14 cellular contexts compared by ENCODE assay signal in genomic region chr1:192581131-192581927, GRCh38. TPM values are rescaled to one million over a fixed set of nuclear protein-coding genes. Genes with fewer than 3 reads are reported as not detected.
DNase-seq lines count a peak whose midpoint lies in the region; ATAC-seq and TF ChIP-seq lines count a peak whose summit lies in the region.
"Had no signal": no experiment of that assay in that cellular context is flagged by ENCODE, and none has a peak within 500 bp of the region (broad histone marks: within the 10 kb centered on the region; RNA-seq: fewer than 3 reads in every experiment).

No MANE protein-coding gene starts in this region.

- 86% methylated on average over 4 of the region's 4 CpGs for WGBS in hepatocyte (ENCODE audit: low lambda C conversion rate, missing lambda C conversion rate)

- H3K36me3 ChIP-seq in hepatocyte (replicated peaks; ENCODE audit: insufficient read depth, low read depth): no peaks in the 10 kb centered on the region
- H3K36me3 ChIP-seq: stomach had no signal

- no peak for TF ChIP-seq CTCF in hepatocyte (IDR thresholded peaks at IDR 0.05; ENCODE audit: poor library complexity)
- no peak for TF ChIP-seq CTCF in GM20000 (IDR thresholded peaks at IDR 0.05; ENCODE audit: extremely low read depth, missing control alignments)

- peaks cover 38 to 49% of the 10 kb centered on the region in 2 donors for H3K4me1 Mint-ChIP-seq in natural killer cell treated with Interleukin-12 subunit alpha and Interleukin-12 subunit beta and Interleukin-15 and Interleukin-18, amount 100 ng/mL, for 72 hours (ENCODE audit: low read depth in 2 of 2)

- no peak overlapping the region for H3K27ac ChIP-seq in hepatocyte
- H3K27ac ChIP-seq: C4-2B, SK-N-MC, stomach had no signal

- H3K9me3 Mint-ChIP-seq in natural killer cell treated with Interleukin-12 subunit alpha and Interleukin-12 subunit beta and Interleukin-15 and Interleukin-18, amount 100 ng/mL, for 72 hours: no peaks in the 10 kb centered on the region
- H3K9me3 Mint-ChIP-seq: neural crest cell had no signal

- H3K4me1 ChIP-seq in hepatocyte (ENCODE audit: insufficient read depth): peaks cover 10% of the 10 kb centered on the region

- no peak overlapping the region for H2AFZ ChIP-seq in hepatocyte

- H3K79me2 ChIP-seq in hepatocyte: no peaks in the 10 kb centered on the region

- DNase-seq in natural killer cell treated with Interleukin-12 subunit alpha and Interleukin-12 subunit beta and Interleukin-15 and Interleukin-18, amount 100 ng/mL, for 72 hours (ENCODE audit: low spot score): no peak
- DNase-seq in NCI-H748 (lab: John Stamatoyannopoulos, UW; ENCODE audit: unreplicated experiment): no peak
- DNase-seq in hepatocyte (ENCODE audit: low spot score): no peak
- DNase-seq in NCI-H2107 treated with DMSO at 0.1 percent for 48 hours (lab: John Stamatoyannopoulos, UW; ENCODE audit: unreplicated experiment): no peak
- DNase-seq in GM20000 (ENCODE audit: low spot score): no peak
- DNase-seq: activated naive CD4-positive, alpha-beta T cell treated with Interleukin-2 at 50 U/mL for 16 hours; stomach had no signal

- H3K27ac Mint-ChIP-seq in natural killer cell treated with Interleukin-12 subunit alpha and Interleukin-12 subunit beta and Interleukin-15 and Interleukin-18, amount 100 ng/mL, for 72 hours: peak overlapping the region; percentile 14 to 94

- H3K4me3 Mint-ChIP-seq in natural killer cell treated with Interleukin-12 subunit alpha and Interleukin-12 subunit beta and Interleukin-15 and Interleukin-18, amount 100 ng/mL, for 72 hours: peak overlapping the region; percentile 91
- H3K4me3 Mint-ChIP-seq: neural crest cell had no signal

- no peaks in the 10 kb centered on the region for H3K9me2 ChIP-seq in hepatocyte (replicated peaks; ENCODE audit: insufficient read depth)

- ATAC-seq in GM18870 (IDR thresholded peaks at IDR 0.05; ENCODE audit: unreplicated experiment): peak; percentile 6
- peak; percentile 13 for ATAC-seq in GM21619 (IDR thresholded peaks at IDR 0.05; ENCODE audit: unreplicated experiment)
- peak; percentile 5 for ATAC-seq in HG03565 (IDR thresholded peaks at IDR 0.05; ENCODE audit: unreplicated experiment)
- ATAC-seq in natural killer cell treated with Interleukin-12 subunit alpha and Interleukin-12 subunit beta and Interleukin-15 and Interleukin-18, amount 100 ng/mL, for 72 hours: peak; percentile 24 to 35

- peaks cover 39% of the 10 kb centered on the region for H3K36me3 Mint-ChIP-seq in natural killer cell treated with Interleukin-12 subunit alpha and Interleukin-12 subunit beta and Interleukin-15 and Interleukin-18, amount 100 ng/mL, for 72 hours

- H3K4me2 ChIP-seq in hepatocyte: no peak overlapping the region

- H3K27me3 Mint-ChIP-seq in natural killer cell treated with Interleukin-12 subunit alpha and Interleukin-12 subunit beta and Interleukin-15 and Interleukin-18, amount 100 ng/mL, for 72 hours: no peaks in the 10 kb centered on the region

- no peaks in the 10 kb centered on the region for H3K9me3 ChIP-seq in hepatocyte (ENCODE audit: low read depth)
- H3K9me3 ChIP-seq: stomach had no signal

- no peak overlapping the region for H3K4me3 ChIP-seq in hepatocyte
- H3K4me3 ChIP-seq: SK-N-MC had no signal

- no peaks in the 10 kb centered on the region for H3K27me3 ChIP-seq in hepatocyte
- H3K27me3 ChIP-seq: stomach had no signal

- no peaks in the 10 kb centered on the region for H4K20me1 ChIP-seq in hepatocyte (ENCODE audit: insufficient read depth, poor library complexity, severe bottlenecking)

RNA-seq across cellular contexts. Expression of gene RGS1, which starts 5.8 kb away (rescaled TPM):
- total RNA-seq in natural killer cell treated with Interleukin-12 subunit alpha and Interleukin-12 subunit beta and Interleukin-15 and Interleukin-18, amount 100 ng/mL, for 72 hours: 100 to 1,000 TPM in 1 of 2 donors, 10 to 100 TPM in 1; 67.6 to 143 TPM
- total RNA-seq in hepatocyte: 4.8 and 9.8 TPM in 2 replicates
- 4.0 and 5.6 TPM in 2 replicates for polyA plus RNA-seq in hepatocyte
- total RNA-seq: H1, neural crest cell had no signal
- polyA plus RNA-seq: H1 had no signal

RNA-seq across cellular contexts. Expression of gene RGS13, which starts 54.6 kb away (rescaled TPM):
- total RNA-seq in natural killer cell treated with Interleukin-12 subunit alpha and Interleukin-12 subunit beta and Interleukin-15 and Interleukin-18, amount 100 ng/mL, for 72 hours: 1 to 10 TPM in 1 of 2 donors, under 1 TPM in 1; 0.64 to 1.1 TPM
- 3.3 and 4.4 TPM in 2 replicates for total RNA-seq in hepatocyte
- polyA plus RNA-seq in hepatocyte: 1.1 and 2.7 TPM in 2 replicates
- total RNA-seq: H1, neural crest cell had no signal
- polyA plus RNA-seq: H1 had no signal
